23 cellular contexts compared by ENCODE assay signal in the genomic region with DNA sequence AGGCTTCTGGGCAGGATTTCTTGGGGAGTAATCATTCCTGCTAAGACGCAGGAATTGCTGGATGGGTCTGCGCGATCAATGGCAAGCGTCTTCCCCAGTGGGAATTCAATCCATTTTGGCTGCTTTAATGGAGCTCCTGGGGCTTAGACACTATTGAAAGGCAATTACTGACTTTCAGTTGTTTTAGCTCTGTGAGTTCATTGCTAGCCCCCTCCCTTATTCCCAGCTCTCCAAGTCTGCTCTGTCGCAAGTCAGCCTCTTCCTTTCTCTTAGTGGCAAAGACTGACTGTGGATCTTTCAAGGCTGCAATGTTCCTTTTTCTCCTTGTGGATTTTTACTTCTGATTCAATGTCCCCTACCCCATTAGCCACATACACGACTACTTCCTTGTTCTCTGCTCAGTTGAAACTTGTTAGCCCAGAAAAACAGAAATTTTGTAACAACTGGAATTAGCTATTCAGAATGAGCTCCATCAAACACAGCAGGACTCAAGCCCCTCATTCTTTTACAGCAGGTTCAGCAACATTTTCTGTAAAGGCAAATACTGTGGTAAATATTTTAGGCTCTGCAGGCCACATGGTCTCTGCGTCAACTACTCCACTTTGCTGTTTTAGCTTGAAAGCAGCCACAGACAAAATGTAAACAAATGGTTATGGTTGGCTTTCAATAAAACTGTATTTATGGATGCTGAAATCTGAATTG.
"Had no signal": no experiment of that assay in that cellular context is flagged by ENCODE, and none has a peak within 500 bp of the region (broad histone marks: within the 10 kb centered on the region; RNA-seq: fewer than 3 reads in every experiment).

No MANE protein-coding gene starts in this region.

- H3K9me3 Mint-ChIP-seq: activated CD4-positive, alpha-beta memory T cell treated with anti-CD3 and anti-CD28 coated beads, Interleukin-2, amount 10 ng/mL, durations not matched to agents 7 days and 5 days; activated naive CD8-positive, alpha-beta T cell treated with anti-CD3 and anti-CD28 coated beads for 36 hours; activated T-helper 17 cell treated with anti-CD3 and anti-CD28 coated beads, Interleukin-2, amount 50 U/mL, for 72 hours had no signal

- H3K27ac Mint-ChIP-seq: activated CD4-positive, alpha-beta memory T cell treated with anti-CD3 and anti-CD28 coated beads, Interleukin-2, amount 10 ng/mL, durations not matched to agents 7 days and 5 days; activated naive CD8-positive, alpha-beta T cell treated with anti-CD3 and anti-CD28 coated beads for 36 hours; activated T-helper 17 cell treated with anti-CD3 and anti-CD28 coated beads, Interleukin-2, amount 50 U/mL, for 72 hours; nephron; progenitor cell of endocrine pancreas had no signal

- H3K36me3 Mint-ChIP-seq: activated naive CD8-positive, alpha-beta T cell treated with anti-CD3 and anti-CD28 coated beads for 36 hours had no signal

- H3K4me1 Mint-ChIP-seq: activated naive CD8-positive, alpha-beta T cell treated with anti-CD3 and anti-CD28 coated beads for 36 hours; activated T-helper 17 cell treated with anti-CD3 and anti-CD28 coated beads, Interleukin-2, amount 50 U/mL, for 72 hours; nephron had no signal

- H3K4me3 ChIP-seq: body of pancreas, dorsolateral prefrontal cortex, gastroesophageal sphincter, left lung, right atrium auricular region, tibial artery, uterus had no signal

- H3K9me3 ChIP-seq: body of pancreas, gastroesophageal sphincter, left lung, right atrium auricular region, tibial artery, uterus had no signal

- H3K4me1 ChIP-seq: body of pancreas, gastroesophageal sphincter, left lung, right atrium auricular region, tibial artery, uterus had no signal

- H3K27ac ChIP-seq: body of pancreas, dorsolateral prefrontal cortex, gastroesophageal sphincter, left lung, right atrium auricular region, tibial artery, uterus had no signal

- H3K27me3 Mint-ChIP-seq: activated CD4-positive, alpha-beta memory T cell treated with anti-CD3 and anti-CD28 coated beads, Interleukin-2, amount 10 ng/mL, durations not matched to agents 7 days and 5 days; activated naive CD8-positive, alpha-beta T cell treated with anti-CD3 and anti-CD28 coated beads for 36 hours; activated T-helper 17 cell treated with anti-CD3 and anti-CD28 coated beads, Interleukin-2, amount 50 U/mL, for 72 hours; progenitor cell of endocrine pancreas had no signal

- H3K4me3 Mint-ChIP-seq: activated CD4-positive, alpha-beta memory T cell treated with anti-CD3 and anti-CD28 coated beads, Interleukin-2, amount 10 ng/mL, durations not matched to agents 7 days and 5 days; activated naive CD8-positive, alpha-beta T cell treated with anti-CD3 and anti-CD28 coated beads for 36 hours; activated T-helper 17 cell treated with anti-CD3 and anti-CD28 coated beads, Interleukin-2, amount 50 U/mL, for 72 hours; nephron had no signal

- DNase-seq: activated CD4-positive, alpha-beta memory T cell treated with anti-CD3 and anti-CD28 coated beads, Interleukin-2, amount 10 ng/mL, durations not matched to agents 7 days and 5 days; activated CD4-positive, alpha-beta T cell treated with anti-CD3 and anti-CD28 coated beads for 48 hours; activated CD4-positive, CD25-positive, alpha-beta regulatory T cell; activated naive CD4-positive, alpha-beta T cell; activated naive CD8-positive, alpha-beta T cell treated with anti-CD3 and anti-CD28 coated beads for 36 hours; activated T-cell treated with anti-CD3 and anti-CD28 coated beads, Interleukin-2, amount 50 U/mL, for 1 hour; amniotic stem cell; body of pancreas; caudate nucleus; dorsolateral prefrontal cortex; left lung; midbrain; stimulated activated CD4-positive, alpha-beta T cell treated with anti-CD3 and anti-CD28 coated beads, Interleukin-12 subunit alpha, Interleukin-12 subunit beta, amount 100 ng/mL, for 4 hours; stimulated activated CD4-positive, alpha-beta T cell treated with anti-CD3 and anti-CD28 coated beads, Interleukin-1b, Interleukin-23, amount 100 ng/mL, for 48 hours; stimulated activated naive CD8-positive, alpha-beta T cell treated with anti-CD3 and anti-CD28 coated beads, Interleukin-15, Interleukin-2, amounts not matched to agents 100 U/mL and 50 U/mL, for 24 hours; substantia nigra; tibial artery; uterus had no signal

- H3K27me3 ChIP-seq: body of pancreas, gastroesophageal sphincter, left lung, right atrium auricular region, tibial artery, uterus had no signal

- H3K36me3 ChIP-seq: gastroesophageal sphincter, left lung, right atrium auricular region, tibial artery, uterus had no signal

- ATAC-seq: activated T-helper 17 cell treated with anti-CD3 and anti-CD28 coated beads, Interleukin-2, amount 50 U/mL, for 72 hours; body of pancreas; gastroesophageal sphincter; left lung; stimulated activated naive CD8-positive, alpha-beta T cell treated with anti-CD3 and anti-CD28 coated beads, Interleukin-15, Interleukin-2, amounts not matched to agents 100 U/mL and 50 U/mL, for 24 hours had no signal
